Comparison of ENCODE assay signal across 26 cellular contexts in genomic region chr5:26669031-26669430, GRCh38.
"Had no signal": no experiment of that assay in that cellular context is flagged by ENCODE, and none has a peak within 500 bp of the region (broad histone marks: within the 10 kb centered on the region; RNA-seq: fewer than 3 reads in every experiment).

No MANE protein-coding gene starts in this region.

- H3K27ac ChIP-seq: colonic mucosa, epithelial cell of prostate, esophagus squamous epithelium, gastrocnemius medialis, heart right ventricle, left ventricle myocardium inferior, lower lobe of right lung had no signal

- FAIRE-seq: endometrium, islet of Langerhans, keratinocyte had no signal

- DNase-seq: colonic mucosa; cortex of kidney; effector CD8-positive, alpha-beta T cell; effector memory CD8-positive, alpha-beta T cell; erythroblast; esophagus squamous epithelium; foreskin fibroblast; foreskin melanocyte; gastrocnemius medialis; glutamatergic neuron; head of caudate nucleus; heart right ventricle; hippocampal formation; kidney glomerular epithelial cell; left colon; left ventricle myocardium inferior; mesenchymal stem cell; mucosa of descending colon; naive B cell had no signal

- H3K27me3 ChIP-seq: colonic mucosa, esophagus squamous epithelium, gastrocnemius medialis, heart right ventricle had no signal

- H3K9me3 ChIP-seq: colonic mucosa, gastrocnemius medialis, lower lobe of right lung had no signal

- H3K36me3 ChIP-seq: colonic mucosa, esophagus squamous epithelium, gastrocnemius medialis, heart right ventricle, left ventricle myocardium inferior, lower lobe of right lung had no signal

- ATAC-seq: effector memory CD8-positive, alpha-beta T cell; esophagus mucosa; gastrocnemius medialis; heart right ventricle; left colon; left lobe of liver; mucosa of descending colon had no signal

- H3K4me3 ChIP-seq: colonic mucosa, esophagus squamous epithelium, gastrocnemius medialis, heart right ventricle, left ventricle myocardium inferior, lower lobe of right lung, mucosa of descending colon had no signal

- H3K4me1 ChIP-seq: colonic mucosa, esophagus squamous epithelium, gastrocnemius medialis, heart right ventricle, left ventricle myocardium inferior, lower lobe of right lung had no signal
